ENCODE assay signal across 16 cellular contexts in the genomic region with DNA sequence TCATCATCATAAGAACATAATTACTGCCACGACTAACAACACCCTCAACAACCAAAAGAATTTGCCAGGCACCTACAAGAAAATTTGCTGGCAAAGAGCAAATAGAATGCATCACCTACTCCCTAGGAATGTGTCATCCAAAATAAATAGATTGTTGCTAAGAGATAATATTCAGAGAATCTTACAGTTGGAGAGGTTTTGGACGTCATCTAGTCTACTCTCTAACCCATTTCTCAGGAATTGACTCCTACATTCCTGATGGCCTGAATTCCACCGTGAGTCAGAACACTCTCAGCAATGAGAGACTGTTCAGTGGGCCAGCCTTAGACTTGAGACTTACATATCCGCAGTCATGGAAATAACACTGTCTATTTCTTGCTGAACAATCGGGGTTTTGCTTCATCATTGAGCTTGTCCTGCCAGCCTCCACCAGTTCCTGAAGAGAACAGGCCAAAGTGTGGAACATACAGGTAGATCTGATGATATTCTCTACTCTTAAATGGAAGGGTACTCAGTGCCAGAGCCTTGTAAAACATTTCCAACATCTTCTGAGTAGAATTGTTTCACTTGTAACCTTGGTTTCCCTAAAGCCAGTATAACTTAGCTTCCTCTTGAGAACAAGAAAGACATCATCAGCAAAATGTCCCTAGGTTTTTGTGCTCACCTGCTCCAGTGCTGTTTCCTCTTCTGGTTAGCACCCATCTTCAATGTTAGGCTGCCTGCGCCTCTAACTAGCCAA. TPM values are rescaled to one million over a fixed set of nuclear protein-coding genes. Genes with fewer than 3 reads are reported as not detected.
DNase-seq lines count a peak whose midpoint lies in the region; ATAC-seq, FAIRE-seq and TF ChIP-seq lines count a peak whose summit lies in the region.
"Had no signal": no experiment of that assay in that cellular context is flagged by ENCODE, and none has a peak within 500 bp of the region (broad histone marks: within the 10 kb centered on the region; RNA-seq: fewer than 3 reads in every experiment).

No MANE protein-coding gene starts in this region.

- no peaks in the 10 kb centered on the region for H3K9me3 ChIP-seq in mammary epithelial cell (replicated peaks; ENCODE audit: insufficient read depth, low read length)
- no peaks in the 10 kb centered on the region for H3K9me3 ChIP-seq in left lung
- no peaks in the 10 kb centered on the region for H3K9me3 ChIP-seq in A673 (ENCODE audit: low read depth, low read length, poor library complexity, severe bottlenecking)
- H3K9me3 ChIP-seq: spleen had no signal

- no peak for TF ChIP-seq CTCF in mammary epithelial cell (conservative IDR thresholded peaks at IDR 0.05 in 1 of 2, IDR thresholded peaks at IDR 0.05 in 1 of 2; ENCODE audit: extremely low read depth in 1 of 2, insufficient read depth in 1 of 2, low read depth in 1 of 2, low read length in 2 of 2)
- TF ChIP-seq CTCF in left lung (IDR thresholded peaks at IDR 0.05): no peak
- TF ChIP-seq CTCF in A673 (conservative IDR thresholded peaks at IDR 0.05; ENCODE audit: low read depth, low read length): no peak

- 32% methylated on average over 5 of the region's 6 CpGs for WGBS in mammary epithelial cell (ENCODE audit: low coverage, missing lambda C conversion rate)

- H2AFZ ChIP-seq in mammary epithelial cell (ENCODE audit: low read depth, low read length): no peak overlapping the region

- dilution Hi-C loops in mammary epithelial cell (cut with HindIII; ENCODE audit: low sequenced_read_pairs): loop anchor here (5.0 to 25.0 kb wide), 4 partner anchors 75 to 380 kb away; no protein-coding TSS in a partner anchor

- FAIRE-seq in HTR-8/SVneo (lab: Jason Lieb, UNC): peak; percentile 51

- intact Hi-C loops in mammary epithelial cell (cut with micrococcal nuclease): no loop called here
- intact Hi-C loops in left lung (cut with DNase I): loop anchor here in 1 of 2 donors (5.0 kb wide), 1 partner anchor 275 kb away; no protein-coding TSS in a partner anchor
- intact Hi-C loops in A673 (cut with micrococcal nuclease; ENCODE audit: unreplicated experiment): loop anchor here (10.0 kb wide), 1 partner anchor 417 kb away; no protein-coding TSS in a partner anchor

- CTCF ChIA-PET in mammary epithelial cell (lab: Charles Lee; ENCODE audit: low non-redundant PET) (no interaction called here), A673 (lab: Charles Lee) (no interaction called here)

- BruUV-seq in mammary epithelial cell (replicated peaks; lab: Mats Ljungman, UMichigan): no TSS peak
- no TSS peak for BruUV-seq in A673 (replicated peaks; lab: Mats Ljungman, UMichigan)

- ATAC-seq in left lung (peak; percentile 44), HG02884 (IDR thresholded peaks at IDR 0.05; ENCODE audit: unreplicated experiment) (no peak)
- ATAC-seq: natural killer cell treated with Interleukin-12 subunit alpha and Interleukin-12 subunit beta and Interleukin-15 and Interleukin-18, amount 100 ng/mL, for 72 hours; T-cell had no signal

- H3K4me3 ChIP-seq in mammary epithelial cell (replicated peaks in 1 of 3; ENCODE audit: insufficient read depth in 1 of 3, low read depth in 2 of 3, low read length in 3 of 3) (no peak overlapping the region), left lung (no peak overlapping the region), A673 (ENCODE audit: low read depth, low read length, poor library complexity, severe bottlenecking) (no peak overlapping the region)
- H3K4me3 ChIP-seq: spleen had no signal

- POLR2A ChIA-PET in A673 (lab: Charles Lee; ENCODE audit: low non-redundant PET): no interaction called here

- H3K79me2 ChIP-seq in mammary epithelial cell (ENCODE audit: insufficient read depth, low read length): no peaks in the 10 kb centered on the region

- peak overlapping the region; percentile 90 for H3K27ac ChIP-seq in mammary epithelial cell (ENCODE audit: insufficient read depth, low read depth, low read length)
- no peak overlapping the region for H3K27ac ChIP-seq in left lung
- no peak overlapping the region for H3K27ac ChIP-seq in A673 (ENCODE audit: low read depth, low read length, poor library complexity, severe bottlenecking)
- H3K27ac ChIP-seq: C4-2B, spleen had no signal

- in situ Hi-C loops in mammary epithelial cell (cut with MboI; ENCODE audit: low sequenced_read_pairs in 2 of 2): loop anchor here (25.0 kb wide), 4 partner anchors 280 to 655 kb away; no protein-coding TSS in a partner anchor

- H3K27me3 ChIP-seq in mammary epithelial cell (ENCODE audit: insufficient read depth, low read length) (no peaks in the 10 kb centered on the region), left lung (peaks cover 0 to 23% of the 10 kb centered on the region in 2 donors), A673 (replicated peaks; ENCODE audit: insufficient read depth, low read depth, low read length, poor library complexity) (peaks cover 32% of the 10 kb centered on the region)

- DNase-seq in AG08395 (ENCODE audit: low spot score) (peak; percentile 91), HTR-8/SVneo (ENCODE audit: insufficient read length, low spot score) (peak; percentile 44), mammary epithelial cell (peak; percentile 93), left lung (no peak), NAMALWA (ENCODE audit: low spot score) (no peak), inferior parietal cortex (ENCODE audit: extremely low spot score) (no peak), A673 (ENCODE audit: low spot score) (no peak)
- DNase-seq: activated CD4-positive, alpha-beta memory T cell treated with anti-CD3 and anti-CD28 coated beads, Interleukin-2, amount 10 ng/mL, durations not matched to agents 7 days and 5 days; activated naive CD8-positive, alpha-beta T cell treated with anti-CD3 and anti-CD28 coated beads, Interleukin-2, amount 10 ng/mL, durations not matched to agents 7 days and 5 days; GDM1; NCI-H187 treated with DMSO at 0.1 percent for 48 hours; spleen; T-cell had no signal

- H4K20me1 ChIP-seq in mammary epithelial cell (ENCODE audit: insufficient read depth, low read length): no peaks in the 10 kb centered on the region

- peak overlapping the region; percentile 44 for H3K4me2 ChIP-seq in mammary epithelial cell (ENCODE audit: insufficient read depth, low read depth, low read length)

- peak overlapping the region; percentile 82 for H3K9ac ChIP-seq in mammary epithelial cell (ENCODE audit: insufficient read depth, low read length)

- H3K4me1 ChIP-seq in mammary epithelial cell (ENCODE audit: insufficient read depth, low read length) (peaks cover 29% of the 10 kb centered on the region), left lung (no peaks in the 10 kb centered on the region), A673 (ENCODE audit: insufficient read depth, low read length, poor library complexity, severe bottlenecking) (no peaks in the 10 kb centered on the region)

- H3K36me3 ChIP-seq in mammary epithelial cell (ENCODE audit: insufficient read depth, low read length) (no peaks in the 10 kb centered on the region), left lung (no peaks in the 10 kb centered on the region), A673 (ENCODE audit: insufficient read depth, low read length, poor library complexity, severe bottlenecking) (no peaks in the 10 kb centered on the region)
- H3K36me3 ChIP-seq: spleen had no signal

RNA-seq across cellular contexts. Expression of gene KIRREL3, which starts 8.3 kb away (rescaled TPM):
- total RNA-seq in mammary epithelial cell: under 1 TPM in 1 of 2 donors, not detected in 1; under 0.01 TPM
- 0.31 TPM for polyA plus RNA-seq in mammary epithelial cell
- polyA minus RNA-seq in mammary epithelial cell: 1.4 TPM
- not detected for total RNA-seq in left lung
- total RNA-seq in A673 (2021): not detected in 2 replicates
- total RNA-seq: activated CD4-positive, alpha-beta memory T cell treated with anti-CD3 and anti-CD28 coated beads, Interleukin-2, amount 10 ng/mL, durations not matched to agents 7 days and 5 days; activated naive CD8-positive, alpha-beta T cell treated with anti-CD3 and anti-CD28 coated beads, Interleukin-2, amount 10 ng/mL, durations not matched to agents 7 days and 5 days; natural killer cell treated with Interleukin-12 subunit alpha and Interleukin-12 subunit beta and Interleukin-15 and Interleukin-18, amount 100 ng/mL, for 72 hours; T-cell had no signal

Comparison
In these comparisons a context has a peak if more than half of its experiments do, and no peak if none do; other contexts are left out.
1. DNase-seq: peak in AG08395 (single experiment), HTR-8/SVneo (single experiment) and mammary epithelial cell (single experiment); none in left lung (0 of 2), NAMALWA (single experiment), inferior parietal cortex (single experiment) and A673 (single experiment).